Comparison of ENCODE assay signal across 14 cellular contexts in genomic region chrX:74343327-74343969, GRCh38. TPM values are rescaled to one million over a fixed set of nuclear protein-coding genes. Genes with fewer than 3 reads are reported as not detected.
DNase-seq lines count a peak whose midpoint lies in the region; ATAC-seq and TF ChIP-seq lines count a peak whose summit lies in the region.
"Had no signal": no experiment of that assay in that cellular context is flagged by ENCODE, and none has a peak within 500 bp of the region (broad histone marks: within the 10 kb centered on the region; RNA-seq: fewer than 3 reads in every experiment).

No MANE protein-coding gene starts in this region.

- no peaks in the 10 kb centered on the region for H3F3A ChIP-seq in Loucy (ENCODE audit: low read depth)

- H3K4me3 Mint-ChIP-seq in CD14-positive monocyte (peak overlapping the region; percentile 16 to 65), immature natural killer cell (no peak overlapping the region)
- H3K4me3 Mint-ChIP-seq: activated CD8-positive, alpha-beta T cell treated with anti-CD3 and anti-CD28 coated beads for 36 hours; activated naive CD4-positive, alpha-beta T cell treated with anti-CD3 and anti-CD28 coated beads, Interleukin-2, amount 10 ng/mL, durations not matched to agents 7 days and 5 days; natural killer cell treated with Interleukin-12 subunit alpha and Interleukin-12 subunit beta and Interleukin-15 and Interleukin-18, amount 100 ng/mL, for 72 hours had no signal

- H4K20me1 ChIP-seq in Loucy (ENCODE audit: insufficient read depth, low read length, poor library complexity, severe bottlenecking), result no peaks in the 10 kb centered on the region

- H3K36me3 ChIP-seq in Loucy (ENCODE audit: insufficient read depth, low read length) (no peaks in the 10 kb centered on the region), ascending aorta (no peaks in the 10 kb centered on the region)

- ATAC-seq in GM21717 (IDR thresholded peaks at IDR 0.05; ENCODE audit: unreplicated experiment) (peak; percentile 12), HG03565 (IDR thresholded peaks at IDR 0.05; ENCODE audit: unreplicated experiment) (no peak)

- no peak overlapping the region for H3K4me2 ChIP-seq in Loucy (ENCODE audit: low read depth, low read length, poor library complexity, severe bottlenecking)

- peaks cover 0 to 7% (median 2%) of the 10 kb centered on the region in 7 donors for H3K9me3 Mint-ChIP-seq in CD14-positive monocyte
- no peaks in the 10 kb centered on the region for H3K9me3 Mint-ChIP-seq in immature natural killer cell
- H3K9me3 Mint-ChIP-seq: natural killer cell treated with Interleukin-12 subunit alpha and Interleukin-12 subunit beta and Interleukin-15 and Interleukin-18, amount 100 ng/mL, for 72 hours had no signal

- no peak overlapping the region for H3K9ac ChIP-seq in Loucy (ENCODE audit: low read depth, low read length, poor library complexity, severe bottlenecking)

- no peak overlapping the region for H3K27ac ChIP-seq in ascending aorta

- H3K79me2 ChIP-seq in Loucy (ENCODE audit: insufficient read depth, low read length), result no peaks in the 10 kb centered on the region

- H3K27me3 ChIP-seq in Loucy (ENCODE audit: insufficient read depth, low read length, poor library complexity, severe bottlenecking), result no peaks in the 10 kb centered on the region
- H3K27me3 ChIP-seq in ascending aorta, result no peaks in the 10 kb centered on the region

- H3K27me3 Mint-ChIP-seq in CD14-positive monocyte (ENCODE audit: low read depth in 3 of 3), result peaks cover 0 to 7% (median 0%) of the 10 kb centered on the region in 3 donors
- H3K27me3 Mint-ChIP-seq in immature natural killer cell (ENCODE audit: low read depth in 3 of 3), result peaks cover 0 to 5% (median 2%) of the 10 kb centered on the region in 3 donors

- H3K27ac Mint-ChIP-seq in CD14-positive monocyte, result peak overlapping the region; percentile 65 to 87 (median 85)
- no peak overlapping the region for H3K27ac Mint-ChIP-seq in immature natural killer cell
- H3K27ac Mint-ChIP-seq: activated CD8-positive, alpha-beta T cell treated with anti-CD3 and anti-CD28 coated beads for 36 hours; activated naive CD4-positive, alpha-beta T cell treated with anti-CD3 and anti-CD28 coated beads, Interleukin-2, amount 10 ng/mL, durations not matched to agents 7 days and 5 days; natural killer cell treated with Interleukin-12 subunit alpha and Interleukin-12 subunit beta and Interleukin-15 and Interleukin-18, amount 100 ng/mL, for 72 hours had no signal

- DNase-seq in CD14-positive monocyte (ENCODE audit: low spot score) (no peak), fibroblast of gingiva (ENCODE audit: low read depth) (peak; percentile 0), kidney glomerular epithelial cell (lab: John Stamatoyannopoulos, UW) (no peak), ascending aorta (ENCODE audit: low spot score in 2 of 2) (no peak), immature natural killer cell (no peak)

- H3K9me3 ChIP-seq in Loucy (ENCODE audit: insufficient read depth, low read depth, low read length) (no peaks in the 10 kb centered on the region), ascending aorta (peaks cover 4 to 14% of the 10 kb centered on the region in 2 donors)

- no peaks in the 10 kb centered on the region for H3K9me2 ChIP-seq in Loucy (replicated peaks; ENCODE audit: low read depth, low read length)

- H3K4me1 Mint-ChIP-seq in CD14-positive monocyte (peaks cover 22% of the 10 kb centered on the region), immature natural killer cell (no peaks in the 10 kb centered on the region)

- peak overlapping the region; percentile 82 for H2AFZ ChIP-seq in Loucy (ENCODE audit: low read length)

- H3K4me1 ChIP-seq in Loucy (ENCODE audit: insufficient read depth, low read length, poor library complexity, severe bottlenecking), result no peaks in the 10 kb centered on the region
- no peaks in the 10 kb centered on the region for H3K4me1 ChIP-seq in ascending aorta

- TF ChIP-seq CTCF in CD14-positive monocyte (IDR thresholded peaks at IDR 0.05) (no peak), Loucy (conservative IDR thresholded peaks at IDR 0.05; ENCODE audit: low read length) (no peak), ascending aorta (IDR thresholded peaks at IDR 0.05) (no peak)

- no peaks in the 10 kb centered on the region for H3K36me3 Mint-ChIP-seq in CD14-positive monocyte
- H3K36me3 Mint-ChIP-seq in immature natural killer cell, result no peaks in the 10 kb centered on the region
- H3K36me3 Mint-ChIP-seq: activated naive CD4-positive, alpha-beta T cell treated with anti-CD3 and anti-CD28 coated beads, Interleukin-2, amount 10 ng/mL, durations not matched to agents 7 days and 5 days; natural killer cell treated with Interleukin-12 subunit alpha and Interleukin-12 subunit beta and Interleukin-15 and Interleukin-18, amount 100 ng/mL, for 72 hours had no signal

- intact Hi-C loops in CD14-positive monocyte (cut with micrococcal nuclease) (loop anchor here in 1 of 2 donors (10.0 kb wide), 1 partner anchor 49 kb away; no protein-coding TSS in a partner anchor), ascending aorta (cut with DNase I) (no loop called here)

- H3K4me3 ChIP-seq in Loucy (ENCODE audit: low read length, poor library complexity, severe bottlenecking) (no peak overlapping the region), ascending aorta (no peak overlapping the region)

RNA-seq across cellular contexts. Expression of gene ZCCHC13, which starts 39.5 kb away (rescaled TPM):
- polyA plus RNA-seq in CD14-positive monocyte, result not detected
- not detected for total RNA-seq in ascending aorta
- polyA plus RNA-seq in immature natural killer cell, result not detected
- total RNA-seq: activated CD8-positive, alpha-beta T cell treated with anti-CD3 and anti-CD28 coated beads for 36 hours; natural killer cell treated with Interleukin-12 subunit alpha and Interleukin-12 subunit beta and Interleukin-15 and Interleukin-18, amount 100 ng/mL, for 72 hours; skeletal muscle tissue; ureter had no signal
- polyA plus RNA-seq: keratinocyte had no signal

Comparison
In these comparisons a context has a peak if more than half of its experiments do, and no peak if none do; other contexts are left out.
1. H3K27ac Mint-ChIP-seq: peak in CD14-positive monocyte (7 of 7); none in immature natural killer cell (0 of 6).
2. H3K4me3 Mint-ChIP-seq: peak in CD14-positive monocyte (2 of 2); none in immature natural killer cell (0 of 5).